Comparison of ENCODE assay signal across 1 cellular context in genomic region chr19:10293637-10294367, GRCh38.
TF ChIP-seq lines count a peak whose summit lies in the region.

No MANE protein-coding gene starts in this region.

TF ChIP-seq in GM23338, 12 proteins besides CTCF, POLR2A, EP300 and RAD21 (continued from another document):
- TF ChIP-seq REST (IDR thresholded peaks at IDR 0.05; ENCODE audit: unreplicated experiment) (no peak), JUNB (IDR thresholded peaks at IDR 0.05; ENCODE audit: unreplicated experiment) (no peak), CREB1 (CRISPR knock-in tag; IDR thresholded peaks at IDR 0.05; ENCODE audit: low read depth) (no peak), ZNF462 (CRISPR knock-in tag; IDR thresholded peaks at IDR 0.05) (no peak), NANOG (IDR thresholded peaks at IDR 0.05; ENCODE audit: borderline replicate concordance) (no peak), ZNF114 (CRISPR knock-in tag; IDR thresholded peaks at IDR 0.05) (no peak)
